ENCODE assay signal across 18 cellular contexts in genomic region chr2:240810199-240810598, GRCh38. TPM values are rescaled to one million over a fixed set of nuclear protein-coding genes. Genes with fewer than 3 reads are reported as not detected.
DNase-seq lines count a peak whose midpoint lies in the region; ATAC-seq and TF ChIP-seq lines count a peak whose summit lies in the region.
"Had no signal": no experiment of that assay in that cellular context is flagged by ENCODE, and none has a peak within 500 bp of the region (broad histone marks: within the 10 kb centered on the region; RNA-seq: fewer than 3 reads in every experiment).

No MANE protein-coding gene starts in this region.

- H3K27me3 ChIP-seq in AG04450 (ENCODE audit: control insufficient read depth, insufficient read depth, low read length): peaks cover 10% of the 10 kb centered on the region
- no peaks in the 10 kb centered on the region for H3K27me3 ChIP-seq in H7 (ENCODE audit: control insufficient read depth, insufficient read depth, low read length)
- H3K27me3 ChIP-seq in PC-9 (ENCODE audit: insufficient read depth, low read depth): peaks cover 82% of the 10 kb centered on the region
- no peaks in the 10 kb centered on the region for H3K27me3 ChIP-seq in CD4-positive, alpha-beta T cell (ENCODE audit: control insufficient read depth, insufficient read depth, low read length)
- H3K27me3 ChIP-seq: pancreas, thyroid gland had no signal

- H3K27ac Mint-ChIP-seq in CD4-positive, alpha-beta T cell: no peak overlapping the region
- H3K27ac Mint-ChIP-seq: effector memory CD8-positive, alpha-beta T cell had no signal

- CTCF ChIA-PET in AG04450 (lab: Charles Lee) (interaction anchor here (1.3 kb wide), 1 partner anchor 30 kb away, joined by 8 read pairs; no protein-coding TSS in a partner anchor), PC-9 (lab: Charles Lee) (interaction anchor here (0.8 kb wide), 1 partner anchor 30 kb away, joined by 4 read pairs; no protein-coding TSS in a partner anchor)
- CTCF ChIA-PET in CD4-positive, alpha-beta T cell (lab: Charles Lee): interaction anchor here (0.7 kb wide), 1 partner anchor 11 kb away, joined by 3 read pairs; no protein-coding TSS in a partner anchor

- H3K27me3 Mint-ChIP-seq in CD4-positive, alpha-beta T cell: peaks cover 13% of the 10 kb centered on the region

- peaks cover 34% of the 10 kb centered on the region for H3K9me3 ChIP-seq in AG04450 (ENCODE audit: control insufficient read depth, insufficient read depth, low read length)
- no peaks in the 10 kb centered on the region for H3K9me3 ChIP-seq in PC-9 (ENCODE audit: insufficient read depth, low read depth)
- H3K9me3 ChIP-seq in CD4-positive, alpha-beta T cell (ENCODE audit: control insufficient read depth, low read length): peaks cover 4% of the 10 kb centered on the region
- H3K9me3 ChIP-seq: pancreas, thyroid gland had no signal

- H3K9me3 Mint-ChIP-seq in CD4-positive, alpha-beta T cell: no peaks in the 10 kb centered on the region

- POLR2A ChIA-PET in AG04450 (lab: Yijun Ruan, JAX) (no interaction called here), PC-9 (lab: Charles Lee; ENCODE audit: unreplicated experiment) (interaction anchor here (0.7 kb wide), 2 partner anchors 236 to 727 kb away, joined by 3 to 7 read pairs; no protein-coding TSS in a partner anchor)
- POLR2A ChIA-PET in CD4-positive, alpha-beta T cell (lab: Charles Lee): no interaction called here

- H3K4me3 ChIP-seq in AG04450 (ENCODE audit: low read depth, low read length) (no peak overlapping the region), H7 (ENCODE audit: insufficient read depth, low read depth, low read length) (no peak overlapping the region), PC-9 (no peak overlapping the region)
- H3K4me3 ChIP-seq: left lung, pancreas, thyroid gland had no signal

- H3K36me3 Mint-ChIP-seq in CD4-positive, alpha-beta T cell (ENCODE audit: low read depth): no peaks in the 10 kb centered on the region

- intact Hi-C loops in PC-9 (cut with micrococcal nuclease; ENCODE audit: unreplicated experiment): no loop called here
- intact Hi-C loops in CD4-positive, alpha-beta T cell (cut with DNase I, micrococcal nuclease): no loop called here

- H4K20me1 ChIP-seq in PC-9 (ENCODE audit: insufficient read depth): no peaks in the 10 kb centered on the region

- H3K4me1 ChIP-seq in PC-9 (replicated peaks; ENCODE audit: insufficient read depth): no peaks in the 10 kb centered on the region
- H3K4me1 ChIP-seq: left lung, pancreas, thyroid gland had no signal

- H3F3A ChIP-seq in PC-9 (ENCODE audit: insufficient read depth, low read depth): no peaks in the 10 kb centered on the region

- no peak overlapping the region for H3K4me3 Mint-ChIP-seq in CD4-positive, alpha-beta T cell
- H3K4me3 Mint-ChIP-seq: effector memory CD8-positive, alpha-beta T cell had no signal

- no peaks in the 10 kb centered on the region for H3K9me2 ChIP-seq in PC-9 (ENCODE audit: insufficient read depth)

- no peak for DNase-seq in AG04450 (ENCODE audit: low read depth, low spot score)
- DNase-seq in H7: peak; percentile 47
- DNase-seq in PC-9: no peak
- DNase-seq in iPS-NIHi7 (ENCODE audit: extremely low spot score): peak; percentile 15
- no peak for DNase-seq in GOT3 (lab: John Stamatoyannopoulos, UW)
- DNase-seq in CD4-positive, alpha-beta T cell: no peak
- DNase-seq in NCI-H69 (lab: John Stamatoyannopoulos, UW): no peak
- DNase-seq: effector memory CD8-positive, alpha-beta T cell; NCI-H1694; small intestine had no signal

- TF ChIP-seq CTCF in AG04450 (IDR thresholded peaks at IDR 0.05; ENCODE audit: low read depth, low read length) (peak; percentile 18; the same call in 1 of the 2 replicates), PC-9 (conservative IDR thresholded peaks at IDR 0.05) (peak; percentile 61; the same call in 1 of the 2 replicates)
- TF ChIP-seq CTCF in CD4-positive, alpha-beta T cell (IDR thresholded peaks at IDR 0.05): no peak

- H3K27ac ChIP-seq in AG04450 (ENCODE audit: low read depth, low read length) (no peak overlapping the region), PC-9 (no peak overlapping the region)
- H3K27ac ChIP-seq in CD4-positive, alpha-beta T cell (ENCODE audit: low read depth, low read length): no peak overlapping the region
- H3K27ac ChIP-seq: left lung, pancreas, thyroid gland had no signal

- H3K36me3 ChIP-seq in H7 (replicated peaks; ENCODE audit: control insufficient read depth, insufficient read depth, low read length) (peaks cover 6% of the 10 kb centered on the region), PC-9 (ENCODE audit: low read depth) (no peaks in the 10 kb centered on the region)
- H3K36me3 ChIP-seq: left lung, pancreas, thyroid gland had no signal

- no peak overlapping the region for H2AFZ ChIP-seq in PC-9

- no peak overlapping the region for H3K4me2 ChIP-seq in PC-9

- ATAC-seq in CD4-positive, alpha-beta T cell (ENCODE audit: poor library complexity): no peak
- ATAC-seq in HG02840 (IDR thresholded peaks at IDR 0.05; ENCODE audit: low FRiP score, unreplicated experiment): no peak
- ATAC-seq: effector memory CD8-positive, alpha-beta T cell; left lung; Panc1; pancreas had no signal

- no TSS peak for BruUV-seq in PC-9 (replicated peaks; lab: Mats Ljungman, UMichigan)

- no peaks in the 10 kb centered on the region for H3K79me2 ChIP-seq in PC-9 (ENCODE audit: low read depth)

- no peaks in the 10 kb centered on the region for H3K4me1 Mint-ChIP-seq in CD4-positive, alpha-beta T cell (ENCODE audit: low read depth)

RNA-seq across cellular contexts. Expression of gene KIF1A, which starts 9.8 kb away (rescaled TPM):
- polyA plus RNA-seq in AG04450 (2011; rRNA removed): not detected in 2 replicates
- not detected in 2 replicates for polyA minus RNA-seq in AG04450 (2011; rRNA and poly(A)+ RNA removed)
- total RNA-seq in H7 (2014; rRNA removed; shearing (Covaris generic)): 46.8 and 51.6 TPM in 2 replicates
- not detected in 2 replicates for total RNA-seq in PC-9 (2021)
- total RNA-seq in CD4-positive, alpha-beta T cell: not detected

RNA-seq across cellular contexts. Expression of gene AGXT, which starts 58.4 kb away (rescaled TPM):
- polyA plus RNA-seq in AG04450 (2011; rRNA removed): not detected in 2 replicates
- not detected in 2 replicates for polyA minus RNA-seq in AG04450 (2011; rRNA and poly(A)+ RNA removed)
- total RNA-seq in H7 (2014; rRNA removed; shearing (Covaris generic)): not detected in 2 replicates
- total RNA-seq in PC-9 (2021): not detected in 2 replicates
- total RNA-seq in CD4-positive, alpha-beta T cell: not detected
- total RNA-seq: Daoy, left lung, LHCN-M2, NCI-H460, thyroid gland had no signal

Comparison
In these comparisons a context has a peak if more than half of its experiments do, and no peak if none do; other contexts are left out.
1. DNase-seq: peak in H7 (single experiment) and iPS-NIHi7 (single experiment); none in AG04450 (single experiment), PC-9 (0 of 2), GOT3 (single experiment), CD4-positive, alpha-beta T cell (0 of 10) and NCI-H69 (single experiment).
2. RNA of gene KIF1A, which starts 9.8 kb away (total RNA-seq): 46.8 to 51.6 TPM in H7; not detected in CD4-positive, alpha-beta T cell and not detected in PC-9; every median in the first group is over 10 times any median in the second.